Comparison of ENCODE assay signal across 10 cellular contexts in the genomic region with DNA sequence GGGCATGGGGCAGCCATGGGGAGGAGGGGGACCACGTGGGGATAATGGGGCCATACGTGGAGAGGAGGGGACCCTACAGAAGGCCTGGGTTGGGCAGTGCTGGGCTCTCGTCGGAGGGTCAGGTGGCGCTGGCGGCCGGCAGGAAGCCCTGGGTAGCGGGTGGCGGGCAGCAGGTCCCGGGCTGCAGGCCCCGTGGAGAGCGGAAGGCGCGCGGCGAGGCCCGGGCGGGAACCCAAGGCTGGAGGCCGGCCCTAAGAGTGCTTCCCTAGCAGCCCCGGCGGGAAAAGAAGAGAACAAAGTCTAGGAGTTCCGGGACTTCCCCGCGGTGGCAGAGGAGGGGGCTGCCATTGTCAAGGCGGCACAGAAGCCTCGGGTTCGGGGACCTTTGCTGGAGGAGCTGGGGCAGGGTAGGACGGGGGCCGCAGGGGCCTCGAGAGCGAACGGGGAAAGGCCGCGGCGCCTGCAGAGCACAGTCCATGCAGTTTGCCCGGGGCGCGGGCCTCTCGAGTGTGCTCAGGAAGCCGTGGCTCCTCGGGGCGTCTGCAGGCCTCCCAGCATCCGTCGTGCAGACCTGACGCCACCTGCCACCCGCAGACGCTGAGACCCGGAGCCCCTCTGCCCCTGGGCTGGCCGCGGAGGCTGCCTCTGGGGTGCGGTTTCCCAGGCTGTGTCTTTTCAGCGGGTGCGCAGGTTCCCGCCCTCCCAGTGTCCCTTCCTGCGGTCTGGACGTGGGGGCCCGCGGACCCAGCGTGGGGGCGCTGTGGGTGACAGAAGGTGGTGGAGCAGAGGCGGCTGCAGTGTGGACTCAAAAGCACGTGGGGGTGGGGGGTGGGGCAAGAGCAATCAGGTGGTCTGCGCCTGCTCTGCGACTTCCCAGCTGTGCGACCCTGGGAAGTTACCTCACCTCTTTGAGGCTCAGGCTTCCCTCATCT. TPM values are rescaled to one million over a fixed set of nuclear protein-coding genes. Genes with fewer than 3 reads are reported as not detected.
DNase-seq lines count a peak whose midpoint lies in the region; ATAC-seq, FAIRE-seq and TF ChIP-seq lines count a peak whose summit lies in the region.
"Had no signal": no experiment of that assay in that cellular context is flagged by ENCODE, and none has a peak within 500 bp of the region (broad histone marks: within the 10 kb centered on the region; RNA-seq: fewer than 3 reads in every experiment).

No MANE protein-coding gene starts in this region.

- H3K9ac ChIP-seq in SU-DHL-6 (ENCODE audit: low read length) (peak overlapping the region; percentile 34), mammary epithelial cell (ENCODE audit: insufficient read depth, low read length) (no peak overlapping the region)

- H3K4me1 ChIP-seq in mammary epithelial cell (ENCODE audit: insufficient read depth, low read length) (peaks cover 15% of the 10 kb centered on the region), mucosa of descending colon (ENCODE audit: low read depth) (no peaks in the 10 kb centered on the region), tibial artery (peaks cover 0 to 14% (median 4%) of the 10 kb centered on the region in 4 donors)

- H3F3A ChIP-seq in SU-DHL-6 (ENCODE audit: insufficient read depth): no peaks in the 10 kb centered on the region

- in situ Hi-C loops in mammary epithelial cell (cut with MboI; ENCODE audit: low sequenced_read_pairs in 2 of 2): no loop called here

- H2AFZ ChIP-seq in SU-DHL-6 (ENCODE audit: low read depth, low read length, severe bottlenecking): peak overlapping the region; percentile 61
- peak overlapping the region; percentile 95 for H2AFZ ChIP-seq in mammary epithelial cell (ENCODE audit: low read depth, low read length)

- H3K36me3 ChIP-seq in SU-DHL-6 (ENCODE audit: low read length) (no peaks in the 10 kb centered on the region), mammary epithelial cell (ENCODE audit: insufficient read depth, low read length) (no peaks in the 10 kb centered on the region), mucosa of descending colon (ENCODE audit: low read depth) (no peaks in the 10 kb centered on the region), tibial artery (no peaks in the 10 kb centered on the region)

- H3K9me3 ChIP-seq in SU-DHL-6 (ENCODE audit: insufficient read depth, low read length) (no peaks in the 10 kb centered on the region), mammary epithelial cell (replicated peaks; ENCODE audit: insufficient read depth, low read length) (no peaks in the 10 kb centered on the region), mucosa of descending colon (no peaks in the 10 kb centered on the region), tibial artery (no peaks in the 10 kb centered on the region)

- dilution Hi-C loops in mammary epithelial cell (cut with HindIII; ENCODE audit: low sequenced_read_pairs): no loop called here

- no peak for TF ChIP-seq CTCF in SU-DHL-6 (IDR thresholded peaks at IDR 0.05; ENCODE audit: insufficient read depth, low read length, poor library complexity, severe bottlenecking)
- TF ChIP-seq CTCF in mammary epithelial cell (conservative IDR thresholded peaks at IDR 0.05 in 1 of 2, IDR thresholded peaks at IDR 0.05 in 1 of 2; ENCODE audit: extremely low read depth in 1 of 2, insufficient read depth in 1 of 2, low read depth in 1 of 2, low read length in 2 of 2): no peak
- TF ChIP-seq CTCF in mucosa of descending colon (IDR thresholded peaks at IDR 0.05): no peak
- no peak for TF ChIP-seq CTCF in tibial artery (IDR thresholded peaks at IDR 0.05)

- H4K20me1 ChIP-seq in SU-DHL-6 (ENCODE audit: low read depth, low read length) (no peaks in the 10 kb centered on the region), mammary epithelial cell (ENCODE audit: insufficient read depth, low read length) (no peaks in the 10 kb centered on the region)

- CTCF ChIA-PET in mammary epithelial cell (lab: Charles Lee; ENCODE audit: low non-redundant PET): interaction anchor here (0.6 to 0.7 kb wide), 2 partner anchors 36 to 431 kb away, joined by 3 to 6 read pairs; no protein-coding TSS in a partner anchor

- H3K4me2 ChIP-seq in SU-DHL-6 (ENCODE audit: low read depth, low read length, poor library complexity, severe bottlenecking) (peak overlapping the region; percentile 47), mammary epithelial cell (ENCODE audit: insufficient read depth, low read depth, low read length) (peak overlapping the region; percentile 83)

- H3K27me3 ChIP-seq in SU-DHL-6 (ENCODE audit: low read length) (no peaks in the 10 kb centered on the region), mammary epithelial cell (ENCODE audit: insufficient read depth, low read length) (no peaks in the 10 kb centered on the region), tibial artery (no peaks in the 10 kb centered on the region)

- H3K4me3 ChIP-seq in SU-DHL-6 (ENCODE audit: insufficient read depth, low read length, poor library complexity, severe bottlenecking) (peak overlapping the region; percentile 1), mammary epithelial cell (replicated peaks in 1 of 3; ENCODE audit: insufficient read depth in 1 of 3, low read depth in 2 of 3, low read length in 3 of 3) (peak overlapping the region; percentile 28 to 46 (median 44)), mucosa of descending colon (no peak overlapping the region), tibial artery (peak overlapping the region; percentile 53 to 57)

- intact Hi-C loops in mammary epithelial cell (cut with micrococcal nuclease): loop anchor here (2.0 to 5.0 kb wide), 2 partner anchors 19 to 119 kb away; partner anchors contain the start of gene NCL
- intact Hi-C loops in mucosa of descending colon (cut with DNase I, micrococcal nuclease): loop anchor here in 1 of 2 donors (5.0 kb wide), 1 partner anchor 74 kb away; no protein-coding TSS in a partner anchor
- intact Hi-C loops in tibial artery (cut with DNase I; ENCODE audit: low total_unique reads): loop anchor here (2.0 kb wide), 1 partner anchor 75 kb away; no protein-coding TSS in a partner anchor

- H3K9me2 ChIP-seq in SU-DHL-6 (replicated peaks; ENCODE audit: insufficient read depth, low read length): no peaks in the 10 kb centered on the region

- 28% methylated on average over 13 of the region's 65 CpGs for WGBS in mammary epithelial cell (ENCODE audit: low coverage, missing lambda C conversion rate)

- no peaks in the 10 kb centered on the region for H3K79me2 ChIP-seq in SU-DHL-6 (ENCODE audit: insufficient read depth, low read length)
- H3K79me2 ChIP-seq in mammary epithelial cell (ENCODE audit: insufficient read depth, low read length): no peaks in the 10 kb centered on the region

- BruUV-seq in mammary epithelial cell (replicated peaks; lab: Mats Ljungman, UMichigan): no TSS peak

- no peak overlapping the region for H3K27ac ChIP-seq in SU-DHL-6 (ENCODE audit: low read depth, low read length)
- peak overlapping the region; percentile 6 for H3K27ac ChIP-seq in mammary epithelial cell (ENCODE audit: insufficient read depth, low read depth, low read length)
- peak overlapping the region; percentile 64 to 74 for H3K27ac ChIP-seq in tibial artery

- FAIRE-seq in GM18507 (lab: Jason Lieb, UNC): no peak

- DNase-seq in GM18507 (ENCODE audit: extremely low spot score, insufficient read length, low read depth) (peak; percentile 18), mammary epithelial cell (no peak), mucosa of descending colon (peak; percentile 12 to 62 (median 43)), tibial artery (peak in 1 of 2 donors; percentile 70), Ammon's horn (ENCODE audit: low spot score) (no peak), AML-193 (lab: John Stamatoyannopoulos, UW) (no peak)

- ATAC-seq in mucosa of descending colon (peak; percentile 43), HG02759 (IDR thresholded peaks at IDR 0.05; ENCODE audit: unreplicated experiment) (no peak)

RNA-seq across cellular contexts. Expression of gene NCL, which starts 19.4 kb away (rescaled TPM):
- 100 to 1,000 TPM in 1 of 2 donors, 10 to 100 TPM in 1; 98.0 to 671 TPM for total RNA-seq in mammary epithelial cell
- polyA plus RNA-seq in mammary epithelial cell: 103 TPM
- 163 TPM for polyA minus RNA-seq in mammary epithelial cell
- 100 to 1,000 TPM; 239 to 369 (median 328) TPM for total RNA-seq in mucosa of descending colon

RNA-seq across cellular contexts. Expression of gene NMUR1, which starts 46.6 kb away (rescaled TPM):
- total RNA-seq in mammary epithelial cell (not detected), mucosa of descending colon (1 to 10 TPM in 1 of 3 donors, under 1 TPM in 2; 0.57 to 1.2 (median 0.87) TPM)
- not detected for polyA plus RNA-seq in mammary epithelial cell
- not detected for polyA minus RNA-seq in mammary epithelial cell
- total RNA-seq: LHCN-M2, myocyte had no signal

Comparison
In these comparisons a context has a peak if more than half of its experiments do, and no peak if none do; other contexts are left out.
1. DNase-seq: peak in GM18507 (single experiment) and mucosa of descending colon (3 of 3); none in mammary epithelial cell (single experiment), Ammon's horn (single experiment) and AML-193 (0 of 2).